21 cellular contexts compared by ENCODE assay signal in the genomic region with DNA sequence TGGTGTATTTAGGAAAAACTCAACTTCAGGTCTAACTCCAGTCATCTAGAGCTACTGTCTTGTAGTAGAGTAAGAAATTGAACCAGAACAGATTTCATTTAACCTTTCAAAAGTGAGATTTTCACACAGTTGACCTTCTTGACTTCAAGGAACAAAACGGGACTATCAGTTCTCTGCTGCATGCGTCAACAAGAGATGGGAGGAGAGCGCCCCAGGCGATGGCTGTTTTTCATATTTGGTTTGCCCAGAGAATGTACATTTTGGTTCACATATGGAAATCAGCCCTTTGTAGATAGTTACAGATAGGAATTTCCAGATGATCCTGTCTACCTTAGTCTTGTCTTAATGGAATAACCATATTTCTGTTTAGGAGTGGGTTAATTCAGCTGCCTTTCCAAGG.
"Had no signal": no experiment of that assay in that cellular context is flagged by ENCODE, and none has a peak within 500 bp of the region (broad histone marks: within the 10 kb centered on the region; RNA-seq: fewer than 3 reads in every experiment).

No MANE protein-coding gene starts in this region.

- H3K9me3 ChIP-seq: SJSA1, SK-N-SH had no signal

- H3K4me3 ChIP-seq: SJSA1 had no signal

- H3K9ac ChIP-seq: SK-N-SH had no signal

- H3K4me1 ChIP-seq: SJSA1 had no signal

- H3K4me2 ChIP-seq: SK-N-SH had no signal

- H3K27ac ChIP-seq: SJSA1 had no signal

- DNase-seq: KBM-7, MV-4-11, NCI-H1048, NCI-H1105, NCI-H1417, NCI-H1436 treated with DMSO at 0.1 percent for 48 hours, NCI-H1694, NCI-H187 treated with DMSO at 0.1 percent for 48 hours, NCI-H2029 treated with DMSO at 0.1 percent for 48 hours, NCI-H2171 treated with DMSO at 0.1 percent for 48 hours, NCI-H2227 treated with DMSO at 0.1 percent for 48 hours, NCI-H524, NCI-H526 treated with DMSO at 0.1 percent for 48 hours, NCI-H748 treated with DMSO at 0.1 percent for 48 hours, PC-3, SHP77 treated with DMSO at 0.1 percent for 48 hours, SK-N-SH, SW 1271 had no signal

- H3K36me3 ChIP-seq: SJSA1 had no signal

- H3K27me3 ChIP-seq: SJSA1 had no signal

- ATAC-seq: Panc1, PC-3, Right ventricle myocardium inferior had no signal
